18 cellular contexts compared by ENCODE assay signal in the genomic region with DNA sequence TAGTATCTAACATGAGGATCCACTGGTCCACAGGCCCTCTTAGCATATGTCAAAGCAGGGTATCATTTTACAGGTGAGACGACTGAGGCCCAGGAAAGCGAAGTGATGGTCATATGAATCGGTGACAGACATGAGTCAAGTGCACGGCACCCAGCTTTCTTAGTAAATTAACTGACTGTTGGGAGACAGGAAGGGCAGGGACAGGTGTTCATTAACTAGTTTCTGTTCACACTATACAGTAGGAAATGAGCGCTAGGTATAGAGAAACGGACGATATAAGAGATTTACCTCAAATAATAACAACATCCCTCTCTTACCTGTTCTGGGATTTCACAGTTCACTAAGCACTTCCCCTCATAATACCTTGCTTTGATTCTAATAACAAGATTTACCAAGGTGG. TPM values are rescaled to one million over a fixed set of nuclear protein-coding genes. Genes with fewer than 3 reads are reported as not detected.
DNase-seq lines count a peak whose midpoint lies in the region; ATAC-seq, FAIRE-seq and TF ChIP-seq lines count a peak whose summit lies in the region.
"Had no signal": no experiment of that assay in that cellular context is flagged by ENCODE, and none has a peak within 500 bp of the region (broad histone marks: within the 10 kb centered on the region; RNA-seq: fewer than 3 reads in every experiment).

No MANE protein-coding gene starts in this region.

- no TSS peak for BruUV-seq in GM12878 (replicated peaks; lab: Mats Ljungman, UMichigan)

- no peak for TF ChIP-seq RAD21 in GM12878 (IDR thresholded peaks at IDR 0.05; ENCODE audit: insufficient read depth, low read depth, low read length)

- H3K4me3 ChIP-seq in GM12878 (no peak overlapping the region), foreskin fibroblast (ENCODE audit: low read depth in 1 of 2, low read length in 2 of 2) (no peak overlapping the region)
- H3K4me3 ChIP-seq: K562 had no signal

- SMC1A ChIA-PET in GM12878 (lab: Charles Lee; ENCODE audit: uncharacterized antibody, unreplicated experiment) = interaction anchor here (0.6 to 10.3 kb wide), 7 partner anchors 9 to 329 kb away, joined by 3 to 84 read pairs (median 3); partner anchors contain the start of genes PECR and TMEM169

- H3K4me2 ChIP-seq in GM12878 (ENCODE audit: control insufficient read depth, insufficient read depth) = no peak overlapping the region

- H2AFZ ChIP-seq in GM12878 (ENCODE audit: control insufficient read depth, low read depth, low read length) = no peak overlapping the region; the same call in 1 of the 2 replicates

- no peak overlapping the region for H3K27ac ChIP-seq in GM12878 (ENCODE audit: control insufficient read depth, insufficient read depth)

- no peak for TF ChIP-seq CTCF in GM12878 (IDR thresholded peaks at IDR 0.05 in 2 of 3, conservative IDR thresholded peaks at IDR 0.05 in 1 of 3; ENCODE audit: control insufficient read depth in 2 of 3, extremely low read depth in 1 of 3, insufficient read depth in 1 of 3, low read depth in 3 of 3, low read length in 3 of 3)
- no peak for TF ChIP-seq CTCF in foreskin fibroblast (IDR thresholded peaks at IDR 0.05; ENCODE audit: low read depth, low read length)

- no peaks in the 10 kb centered on the region for H4K20me1 ChIP-seq in GM12878 (ENCODE audit: control insufficient read depth, insufficient read depth)

- no peak for TF ChIP-seq EP300 in GM12878 (IDR thresholded peaks at IDR 0.05; ENCODE audit: borderline replicate concordance in 1 of 2, control insufficient read depth in 1 of 2, low read depth in 2 of 2, low read length in 2 of 2)

- WGBS in GM12878 (ENCODE audit: insufficient coverage, insufficient replicate concordance, low lambda C conversion rate, missing lambda C conversion rate) = 12% methylated on average over 7 of the region's 7 CpGs

- ATAC-seq in GM18517 (IDR thresholded peaks at IDR 0.05; ENCODE audit: unreplicated experiment) (peak; percentile 36), GM19351 (IDR thresholded peaks at IDR 0.05; ENCODE audit: unreplicated experiment) (peak; percentile 22), HG03095 (IDR thresholded peaks at IDR 0.05; ENCODE audit: unreplicated experiment) (peak; percentile 38), GM12878 (no peak)
- ATAC-seq: K562, Panc1, Right ventricle myocardium inferior had no signal

- H3K36me3 ChIP-seq in GM12878 (ENCODE audit: control insufficient read depth in 2 of 2, insufficient read depth in 2 of 2, low read length in 1 of 2) = no peaks in the 10 kb centered on the region; a peak in 2 of 4 replicates

- no peak for TF ChIP-seq POLR2A in GM12878 (IDR thresholded peaks at IDR 0.05; ENCODE audit: low read depth, low read length)

- DNase-seq in GM12878 (ENCODE audit: low read depth, low spot score) (no peak), hypothalamus (lab: John Stamatoyannopoulos, UW) (no peak), foreskin fibroblast (no peak), NCI-H1694 treated with DMSO at 0.1 percent for 48 hours (lab: John Stamatoyannopoulos, UW) (no peak)
- DNase-seq: ACHN, AML-193, DMS53, HFFc6, NCI-H1436, NCI-H2081 treated with DMSO at 0.1 percent for 48 hours, NCI-H510A, NCI-H774 had no signal

- no peak overlapping the region for H3K9ac ChIP-seq in GM12878 (ENCODE audit: control insufficient read depth, insufficient read depth, low read length)

- intact Hi-C loops in GM12878 (cut with micrococcal nuclease; ENCODE audit: unreplicated experiment) = loop anchor here (5.0 to 10.0 kb wide), 3 partner anchors 206 to 298 kb away; no protein-coding TSS in a partner anchor

- RAD21 ChIA-PET in GM12878 (lab: Charles Lee; ENCODE audit: unreplicated experiment) = interaction anchor here (0.8 to 0.9 kb wide), 3 partner anchors 9 to 301 kb away, joined by 3 read pairs; no protein-coding TSS in a partner anchor

- POLR2A ChIA-PET in GM12878 (lab: Charles Lee) = interaction anchor here (1.2 to 2.3 kb wide), 2 partner anchors 12 to 87 kb away, joined by 3 to 16 read pairs; partner anchors contain the start of gene RPL37A

- peaks cover 8% of the 10 kb centered on the region for H3K79me2 ChIP-seq in GM12878 (ENCODE audit: control insufficient read depth, insufficient read depth, low read length)

- in situ Hi-C loops in GM12878 (cut with MboI) = no loop called here

- no peaks in the 10 kb centered on the region; a peak in 1 of 4 replicates for H3K27me3 ChIP-seq in GM12878 (replicated peaks in 1 of 2; ENCODE audit: control insufficient read depth in 2 of 2, insufficient read depth in 2 of 2, low read length in 1 of 2)

- H3K4me1 ChIP-seq in GM12878 (ENCODE audit: control insufficient read depth, insufficient read depth, low read length) = no peaks in the 10 kb centered on the region

- H3K9me3 ChIP-seq in GM12878 (replicated peaks; ENCODE audit: control insufficient read depth, insufficient read depth, low read length) = no peaks in the 10 kb centered on the region

- FAIRE-seq in GM12878 (lab: Jason Lieb, UNC) = no peak
- FAIRE-seq: K562 had no signal

- CTCF ChIA-PET in GM12878 (lab: Yijun Ruan, JAX) = interaction anchor here (13.3 kb wide), 1 partner anchor 188 kb away, joined by 116 read pairs; no protein-coding TSS in a partner anchor

TF ChIP-seq in GM12878, 131 proteins besides CTCF, POLR2A, EP300 and RAD21 (continues in another document):
- TF ChIP-seq, protein P1, sequence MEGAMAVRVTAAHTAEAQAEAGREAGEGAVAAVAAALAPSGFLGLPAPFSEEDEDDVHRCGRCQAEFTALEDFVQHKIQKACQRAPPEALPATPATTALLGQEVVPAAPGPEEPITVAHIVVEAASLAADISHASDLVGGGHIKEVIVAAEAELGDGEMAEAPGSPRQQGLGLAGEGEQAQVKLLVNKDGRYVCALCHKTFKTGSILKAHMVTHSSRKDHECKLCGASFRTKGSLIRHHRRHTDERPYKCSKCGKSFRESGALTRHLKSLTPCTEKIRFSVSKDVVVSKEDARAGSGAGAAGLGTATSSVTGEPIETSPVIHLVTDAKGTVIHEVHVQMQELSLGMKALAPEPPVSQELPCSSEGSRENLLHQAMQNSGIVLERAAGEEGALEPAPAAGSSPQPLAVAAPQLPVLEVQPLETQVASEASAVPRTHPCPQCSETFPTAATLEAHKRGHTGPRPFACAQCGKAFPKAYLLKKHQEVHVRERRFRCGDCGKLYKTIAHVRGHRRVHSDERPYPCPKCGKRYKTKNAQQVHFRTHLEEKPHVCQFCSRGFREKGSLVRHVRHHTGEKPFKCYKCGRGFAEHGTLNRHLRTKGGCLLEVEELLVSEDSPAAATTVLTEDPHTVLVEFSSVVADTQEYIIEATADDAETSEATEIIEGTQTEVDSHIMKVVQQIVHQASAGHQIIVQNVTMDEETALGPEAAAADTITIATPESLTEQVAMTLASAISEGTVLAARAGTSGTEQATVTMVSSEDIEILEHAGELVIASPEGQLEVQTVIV (IDR thresholded peaks at IDR 0.05; ENCODE audit: borderline replicate concordance, partially characterized antibody) = no peak

RNA-seq across cellular contexts. Expression of gene SMARCAL1, which starts 1.7 kb away (rescaled TPM):
- total RNA-seq in GM12878 (2013; cell fraction: nucleolus; rRNA removed) = 95.5 and 96.6 TPM in 2 replicates
- total RNA-seq in GM12878 (2014; rRNA removed) = 16.3 and 20.6 TPM in 2 replicates
- 15.5 and 16.1 TPM in 2 replicates for total RNA-seq in GM12878 (2014; rRNA removed; fragmentation: Illumina TruSeq; extraction: Trizol)
- 22.5 and 24.6 TPM in 2 replicates for total RNA-seq in GM12878 (2021)
- polyA plus RNA-seq in GM12878 (2011; ENCODE audit: low read depth) = 14.4 TPM
- polyA plus RNA-seq in GM12878 (2011; rRNA removed) = 24.0 and 31.7 TPM in 2 replicates
- polyA plus RNA-seq in GM12878 (2011; cell fraction: cytosol; rRNA removed) = 30.5 and 33.7 TPM in 2 replicates
- 34.4 and 38.4 TPM in 2 replicates for polyA plus RNA-seq in GM12878 (2011; cell fraction: nucleus; rRNA removed)
- polyA plus RNA-seq in GM12878 (2012) = 15.8 and 19.3 TPM in 2 replicates
- 15.9 and 22.2 TPM in 2 replicates for polyA plus RNA-seq in GM12878 (2014; fragmentation: Illumina TruSeq; extraction: Trizol)
- 10 to 100 TPM; 10.8 to 11.4 TPM for polyA plus RNA-seq in GM12878 (2014; fragmentation: Nextera tagmentation; extraction: Ambion mirVana)
- 21.3 and 23.3 TPM in 2 replicates for polyA plus RNA-seq in GM12878 (2014; rRNA removed)
- 10 to 100 TPM; 31.3 to 32.9 TPM for polyA plus RNA-seq in GM12878 (2016; fragmentation: Nextera tagmentation; extraction: Ambion mirVana)
- 58.6 and 65.2 TPM in 2 replicates for polyA minus RNA-seq in GM12878 (2011; rRNA and poly(A)+ RNA removed)
- polyA minus RNA-seq in GM12878 (2011; cell fraction: cytosol; rRNA and poly(A)+ RNA removed) = 12.3 and 18.9 TPM in 2 replicates
- 52.5 and 77.1 TPM in 2 replicates for polyA minus RNA-seq in GM12878 (2011; cell fraction: nucleus; rRNA and poly(A)+ RNA removed)

RNA-seq across cellular contexts. Expression of gene MARCHF4, which starts 38.3 kb away (rescaled TPM):
- not detected in 2 replicates for total RNA-seq in GM12878 (2013; cell fraction: nucleolus; rRNA removed)
- total RNA-seq in GM12878 (2014; rRNA removed) = not detected in 2 replicates
- not detected in 2 replicates for total RNA-seq in GM12878 (2014; rRNA removed; fragmentation: Illumina TruSeq; extraction: Trizol)
- total RNA-seq in GM12878 (2021) = not detected in 2 replicates
- polyA plus RNA-seq in GM12878 (2011; ENCODE audit: low read depth) = not detected
- polyA plus RNA-seq in GM12878 (2011; rRNA removed) = not detected in 2 replicates
- polyA plus RNA-seq in GM12878 (2011; cell fraction: cytosol; rRNA removed) = not detected in 2 replicates
- polyA plus RNA-seq in GM12878 (2011; cell fraction: nucleus; rRNA removed) = not detected in 2 replicates
- not detected in 2 replicates for polyA plus RNA-seq in GM12878 (2012)
- polyA plus RNA-seq in GM12878 (2014; fragmentation: Illumina TruSeq; extraction: Trizol) = not detected in 2 replicates
- polyA plus RNA-seq in GM12878 (2014; fragmentation: Nextera tagmentation; extraction: Ambion mirVana) = not detected
- polyA plus RNA-seq in GM12878 (2014; rRNA removed) = not detected in 2 replicates
- polyA plus RNA-seq in GM12878 (2016; fragmentation: Nextera tagmentation; extraction: Ambion mirVana) = not detected
- not detected in 2 replicates for polyA minus RNA-seq in GM12878 (2011; rRNA and poly(A)+ RNA removed)
- polyA minus RNA-seq in GM12878 (2011; cell fraction: cytosol; rRNA and poly(A)+ RNA removed) = not detected in 2 replicates
- not detected in 2 replicates for polyA minus RNA-seq in GM12878 (2011; cell fraction: nucleus; rRNA and poly(A)+ RNA removed)
- total RNA-seq: K562 had no signal
